ENCODE assay signal across 13 cellular contexts in the genomic region with DNA sequence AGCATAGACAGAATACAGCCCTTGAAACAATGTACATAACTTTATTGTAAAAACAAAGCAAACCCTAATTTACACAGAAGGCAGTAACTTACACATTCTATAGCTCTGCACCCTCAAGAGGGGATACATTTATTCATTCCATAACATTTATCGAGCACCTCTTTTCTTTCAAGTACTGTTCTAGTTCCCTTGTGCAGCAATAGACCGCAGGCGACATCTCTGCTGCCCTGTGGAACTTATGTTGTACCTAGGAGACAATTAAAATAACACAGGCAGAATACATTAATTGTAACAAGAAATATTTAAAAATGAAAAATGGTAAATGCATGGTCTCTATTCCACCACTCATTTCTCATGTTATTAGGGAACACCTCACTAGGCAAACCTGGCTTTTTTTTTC. TPM values are rescaled to one million over a fixed set of nuclear protein-coding genes. Genes with fewer than 3 reads are reported as not detected.
A peak's percentile ranks its signal among the peaks of the same experiment; 100 is the strongest.
DNase-seq lines count a peak whose midpoint lies in the region; ATAC-seq lines count a peak whose summit lies in the region.
"Had no signal": no experiment of that assay in that cellular context is flagged by ENCODE, and none has a peak within 500 bp of the region (broad histone marks: within the 10 kb centered on the region; RNA-seq: fewer than 3 reads in every experiment).

No MANE protein-coding gene starts in this region.

- H3K4me3 Mint-ChIP-seq in activated T-helper 1 cell treated with anti-CD3 and anti-CD28 coated beads, Interleukin-12 subunit alpha, Interleukin-12 subunit beta, Interleukin-2, Interleukin-4 antibody, amounts not matched to agents 30 ng/mL and 10 ng/mL and 1 ng/mL, durations not matched to agents 14 hours and 24 hours and 36 hours: peak overlapping the region; percentile 97
- peak overlapping the region; percentile 99 for H3K4me3 Mint-ChIP-seq in natural killer cell treated with Interleukin-12 subunit alpha and Interleukin-12 subunit beta and Interleukin-15 and Interleukin-18, amount 100 ng/mL, for 72 hours

- peaks cover 18% of the 10 kb centered on the region for H3K36me3 Mint-ChIP-seq in activated T-helper 1 cell treated with anti-CD3 and anti-CD28 coated beads, Interleukin-12 subunit alpha, Interleukin-12 subunit beta, Interleukin-2, Interleukin-4 antibody, amounts not matched to agents 30 ng/mL and 10 ng/mL and 1 ng/mL, durations not matched to agents 14 hours and 24 hours and 36 hours (ENCODE audit: low read depth)
- H3K36me3 Mint-ChIP-seq in natural killer cell treated with Interleukin-12 subunit alpha and Interleukin-12 subunit beta and Interleukin-15 and Interleukin-18, amount 100 ng/mL, for 72 hours: peaks cover 10% of the 10 kb centered on the region

- intact Hi-C loops in activated T-helper 1 cell treated with anti-CD3 and anti-CD28 coated beads, Interleukin-12 subunit alpha, Interleukin-12 subunit beta, Interleukin-2, Interleukin-4 antibody, amounts not matched to agents 30 ng/mL and 10 ng/mL and 1 ng/mL, durations not matched to agents 14 hours and 24 hours and 36 hours (cut with micrococcal nuclease): loop anchor here (2.0 to 10.0 kb wide), 6 partner anchors 16 to 920 kb away; partner anchors contain the start of genes EPS8 and STRAP

- peak overlapping the region; percentile 97 for H3K4me3 ChIP-seq in Jurkat, Clone E6-1 (ENCODE audit: low read length)

- H3K9me3 Mint-ChIP-seq in activated T-helper 1 cell treated with anti-CD3 and anti-CD28 coated beads, Interleukin-12 subunit alpha, Interleukin-12 subunit beta, Interleukin-2, Interleukin-4 antibody, amounts not matched to agents 30 ng/mL and 10 ng/mL and 1 ng/mL, durations not matched to agents 14 hours and 24 hours and 36 hours: no peaks in the 10 kb centered on the region
- no peaks in the 10 kb centered on the region for H3K9me3 Mint-ChIP-seq in natural killer cell treated with Interleukin-12 subunit alpha and Interleukin-12 subunit beta and Interleukin-15 and Interleukin-18, amount 100 ng/mL, for 72 hours

- H3K4me1 Mint-ChIP-seq in activated T-helper 1 cell treated with anti-CD3 and anti-CD28 coated beads, Interleukin-12 subunit alpha, Interleukin-12 subunit beta, Interleukin-2, Interleukin-4 antibody, amounts not matched to agents 30 ng/mL and 10 ng/mL and 1 ng/mL, durations not matched to agents 14 hours and 24 hours and 36 hours (ENCODE audit: low read depth): peaks cover 48% of the 10 kb centered on the region
- H3K4me1 Mint-ChIP-seq in natural killer cell treated with Interleukin-12 subunit alpha and Interleukin-12 subunit beta and Interleukin-15 and Interleukin-18, amount 100 ng/mL, for 72 hours (ENCODE audit: low read depth in 2 of 2): peaks cover 32 to 60% of the 10 kb centered on the region in 2 donors

- no peaks in the 10 kb centered on the region for H3K27me3 Mint-ChIP-seq in activated T-helper 1 cell treated with anti-CD3 and anti-CD28 coated beads, Interleukin-12 subunit alpha, Interleukin-12 subunit beta, Interleukin-2, Interleukin-4 antibody, amounts not matched to agents 30 ng/mL and 10 ng/mL and 1 ng/mL, durations not matched to agents 14 hours and 24 hours and 36 hours (ENCODE audit: insufficient read depth)
- H3K27me3 Mint-ChIP-seq in natural killer cell treated with Interleukin-12 subunit alpha and Interleukin-12 subunit beta and Interleukin-15 and Interleukin-18, amount 100 ng/mL, for 72 hours: no peaks in the 10 kb centered on the region

- H3K27ac Mint-ChIP-seq in activated T-helper 1 cell treated with anti-CD3 and anti-CD28 coated beads, Interleukin-12 subunit alpha, Interleukin-12 subunit beta, Interleukin-2, Interleukin-4 antibody, amounts not matched to agents 30 ng/mL and 10 ng/mL and 1 ng/mL, durations not matched to agents 14 hours and 24 hours and 36 hours: peak overlapping the region; percentile 97
- peak overlapping the region; percentile 97 to 99 for H3K27ac Mint-ChIP-seq in natural killer cell treated with Interleukin-12 subunit alpha and Interleukin-12 subunit beta and Interleukin-15 and Interleukin-18, amount 100 ng/mL, for 72 hours

- ATAC-seq in natural killer cell treated with Interleukin-12 subunit alpha and Interleukin-12 subunit beta and Interleukin-15 and Interleukin-18, amount 100 ng/mL, for 72 hours: no peak
- ATAC-seq in GM21786 (IDR thresholded peaks at IDR 0.05; ENCODE audit: unreplicated experiment) (no peak), HG03108 (IDR thresholded peaks at IDR 0.05; ENCODE audit: unreplicated experiment) (no peak)

- DNase-seq in SIG-M5 treated with dmso at 0.1 percent for 504 hours (lab: John Stamatoyannopoulos, UW; ENCODE audit: unreplicated experiment) (peak; percentile 52), SIG-M5 (lab: John Stamatoyannopoulos, UW) (no peak)
- DNase-seq in Jurkat, Clone E6-1 (ENCODE audit: low read depth, low spot score): no peak
- DNase-seq in activated T-helper 1 cell treated with anti-CD3 and anti-CD28 coated beads, Interleukin-12 subunit alpha, Interleukin-12 subunit beta, Interleukin-2, Interleukin-4 antibody, amounts not matched to agents 30 ng/mL and 10 ng/mL and 1 ng/mL, durations not matched to agents 14 hours and 24 hours and 36 hours (ENCODE audit: low spot score): no peak
- DNase-seq in natural killer cell treated with Interleukin-12 subunit alpha and Interleukin-12 subunit beta and Interleukin-15 and Interleukin-18, amount 100 ng/mL, for 72 hours (ENCODE audit: low spot score): no peak
- no peak for DNase-seq in stimulated activated CD4-positive, alpha-beta T cell treated with anti-CD3 and anti-CD28 coated beads, Interleukin-15, amount 100 ng/mL, for 24 hours
- DNase-seq: aorta, NCI-H1105 treated with DMSO at 0.1 percent for 48 hours, NCI-H69 had no signal

RNA-seq across cellular contexts. Expression of gene ARHGDIB, which starts 1.4 kb away (rescaled TPM):
- 2,420 TPM for polyA plus RNA-seq in Jurkat, Clone E6-1 (2012; ENCODE audit: insufficient read depth, insufficient read length)
- total RNA-seq in activated T-helper 1 cell treated with anti-CD3 and anti-CD28 coated beads, Interleukin-12 subunit alpha, Interleukin-12 subunit beta, Interleukin-2, Interleukin-4 antibody, amounts not matched to agents 30 ng/mL and 10 ng/mL and 1 ng/mL, durations not matched to agents 14 hours and 24 hours and 36 hours: 494 and 511 TPM in 2 replicates
- 100 to 1,000 TPM; 412 to 543 TPM for total RNA-seq in natural killer cell treated with Interleukin-12 subunit alpha and Interleukin-12 subunit beta and Interleukin-15 and Interleukin-18, amount 100 ng/mL, for 72 hours

RNA-seq across cellular contexts. Expression of gene PDE6H, which starts 10.0 kb away (rescaled TPM):
- polyA plus RNA-seq in Jurkat, Clone E6-1 (2012; ENCODE audit: insufficient read depth, insufficient read length): not detected
- not detected in 2 replicates for total RNA-seq in activated T-helper 1 cell treated with anti-CD3 and anti-CD28 coated beads, Interleukin-12 subunit alpha, Interleukin-12 subunit beta, Interleukin-2, Interleukin-4 antibody, amounts not matched to agents 30 ng/mL and 10 ng/mL and 1 ng/mL, durations not matched to agents 14 hours and 24 hours and 36 hours
- not detected for total RNA-seq in natural killer cell treated with Interleukin-12 subunit alpha and Interleukin-12 subunit beta and Interleukin-15 and Interleukin-18, amount 100 ng/mL, for 72 hours
- total RNA-seq: activated CD8-positive, alpha-beta memory T cell treated with anti-CD3 and anti-CD28 coated beads for 36 hours; aorta; urinary bladder had no signal
- polyA plus RNA-seq: aorta, urinary bladder had no signal

RNA-seq across cellular contexts. Expression of gene ERP27, which starts 24.5 kb away (rescaled TPM):
- polyA plus RNA-seq in Jurkat, Clone E6-1 (2012; ENCODE audit: insufficient read depth, insufficient read length): 7.9 TPM
- 2.2 and 2.3 TPM in 2 replicates for total RNA-seq in activated T-helper 1 cell treated with anti-CD3 and anti-CD28 coated beads, Interleukin-12 subunit alpha, Interleukin-12 subunit beta, Interleukin-2, Interleukin-4 antibody, amounts not matched to agents 30 ng/mL and 10 ng/mL and 1 ng/mL, durations not matched to agents 14 hours and 24 hours and 36 hours
- 1 to 10 TPM; 3.2 to 3.7 TPM for total RNA-seq in natural killer cell treated with Interleukin-12 subunit alpha and Interleukin-12 subunit beta and Interleukin-15 and Interleukin-18, amount 100 ng/mL, for 72 hours
